19 cellular contexts compared by ENCODE assay signal in genomic region chr6:112846711-112847110, GRCh38.
DNase-seq lines count a peak whose midpoint lies in the region; ATAC-seq and TF ChIP-seq lines count a peak whose summit lies in the region.
"Had no signal": no experiment of that assay in that cellular context is flagged by ENCODE, and none has a peak within 500 bp of the region (broad histone marks: within the 10 kb centered on the region; RNA-seq: fewer than 3 reads in every experiment).

No MANE protein-coding gene starts in this region.

- in situ Hi-C loops in mammary epithelial cell (cut with MboI; ENCODE audit: low sequenced_read_pairs in 2 of 2): no loop called here

- H3K27me3 ChIP-seq in mammary epithelial cell (ENCODE audit: insufficient read depth, low read length): no peaks in the 10 kb centered on the region
- no peaks in the 10 kb centered on the region for H3K27me3 ChIP-seq in smooth muscle cell (ENCODE audit: low read depth)
- no peaks in the 10 kb centered on the region for H3K27me3 ChIP-seq in osteoblast (ENCODE audit: insufficient read depth, low read length)
- H3K27me3 ChIP-seq: BLaER1 had no signal

- no peaks in the 10 kb centered on the region for H3K27me3 Mint-ChIP-seq in MCF 10A (ENCODE audit: insufficient read depth, unreplicated experiment)
- H3K27me3 Mint-ChIP-seq: CD4-positive, alpha-beta memory T cell had no signal

- H3K9me3 ChIP-seq in mammary epithelial cell (replicated peaks; ENCODE audit: insufficient read depth, low read length) (no peaks in the 10 kb centered on the region), smooth muscle cell (replicated peaks; ENCODE audit: low read depth) (no peaks in the 10 kb centered on the region), osteoblast (ENCODE audit: low read depth, low read length) (no peaks in the 10 kb centered on the region)
- H3K9me3 ChIP-seq: BLaER1 had no signal

- no peaks in the 10 kb centered on the region for H3K4me1 Mint-ChIP-seq in MCF 10A (ENCODE audit: insufficient read depth, unreplicated experiment)
- H3K4me1 Mint-ChIP-seq: CD4-positive, alpha-beta memory T cell had no signal

- H3K4me3 Mint-ChIP-seq in MCF 10A (ENCODE audit: unreplicated experiment): no peak overlapping the region
- H3K4me3 Mint-ChIP-seq: CD4-positive, alpha-beta memory T cell; IgD-negative memory B cell had no signal

- POLR2A ChIA-PET in MCF 10A (lab: Yijun Ruan, JAX): no interaction called here

- H3K27ac ChIP-seq in mammary epithelial cell (ENCODE audit: insufficient read depth, low read depth, low read length): no peak overlapping the region
- peak overlapping the region; percentile 9 for H3K27ac ChIP-seq in smooth muscle cell (ENCODE audit: low read depth)
- H3K27ac ChIP-seq in osteoblast (ENCODE audit: low read depth, low read length): no peak overlapping the region
- H3K27ac ChIP-seq: BLaER1 had no signal

- no peaks in the 10 kb centered on the region for H3F3A ChIP-seq in smooth muscle cell (ENCODE audit: low read depth)

- no peak overlapping the region for H3K27ac Mint-ChIP-seq in MCF 10A (ENCODE audit: low read depth, unreplicated experiment)
- H3K27ac Mint-ChIP-seq: CD4-positive, alpha-beta memory T cell; IgD-negative memory B cell had no signal

- H2AFZ ChIP-seq in mammary epithelial cell (ENCODE audit: low read depth, low read length) (peak overlapping the region; percentile 31), smooth muscle cell (ENCODE audit: low read depth) (peak overlapping the region; percentile 36), osteoblast (ENCODE audit: low read length) (no peak overlapping the region)

- 65% methylated on average over 4 of the region's 4 CpGs for WGBS in mammary epithelial cell (ENCODE audit: low coverage, missing lambda C conversion rate)
- WGBS in smooth muscle cell (ENCODE audit: low lambda C conversion rate): 35% methylated on average over 4 of the region's 4 CpGs

- H3K9ac ChIP-seq in mammary epithelial cell (ENCODE audit: insufficient read depth, low read length) (no peak overlapping the region), smooth muscle cell (ENCODE audit: low read depth) (no peak overlapping the region)
- H3K9ac ChIP-seq: BLaER1 had no signal

- CTCF ChIA-PET in mammary epithelial cell (lab: Charles Lee; ENCODE audit: low non-redundant PET) (no interaction called here), MCF 10A (lab: Yijun Ruan, JAX) (interaction anchor here (0.6 kb wide), 1 partner anchor 964 kb away, joined by 3 read pairs; no protein-coding TSS in a partner anchor)

- TF ChIP-seq CTCF in mammary epithelial cell (conservative IDR thresholded peaks at IDR 0.05 in 1 of 2, IDR thresholded peaks at IDR 0.05 in 1 of 2; ENCODE audit: extremely low read depth in 1 of 2, insufficient read depth in 1 of 2, low read depth in 1 of 2, low read length in 2 of 2): no peak
- TF ChIP-seq CTCF in MCF 10A (IDR thresholded peaks at IDR 0.05; ENCODE audit: unreplicated experiment): no peak
- TF ChIP-seq CTCF in choroid plexus epithelial cell (conservative IDR thresholded peaks at IDR 0.05; ENCODE audit: low read depth, low read length): no peak
- no peak for TF ChIP-seq CTCF in smooth muscle cell (IDR thresholded peaks at IDR 0.05; ENCODE audit: borderline replicate concordance, insufficient read depth, poor library complexity, severe bottlenecking)
- TF ChIP-seq CTCF in osteoblast (IDR thresholded peaks at IDR 0.05; ENCODE audit: extremely low read depth, low read depth, low read length): no peak

- BruUV-seq in mammary epithelial cell (replicated peaks; lab: Mats Ljungman, UMichigan) (no TSS peak), MCF 10A (replicated peaks; lab: Mats Ljungman, UMichigan) (no TSS peak)

- H4K20me1 ChIP-seq in mammary epithelial cell (ENCODE audit: insufficient read depth, low read length) (no peaks in the 10 kb centered on the region), smooth muscle cell (ENCODE audit: low read depth) (no peaks in the 10 kb centered on the region), osteoblast (ENCODE audit: insufficient read depth, low read length) (no peaks in the 10 kb centered on the region)
- H4K20me1 ChIP-seq: BLaER1 had no signal

- ATAC-seq in sciatic nerve: no peak
- ATAC-seq in HG02678 (IDR thresholded peaks at IDR 0.05; ENCODE audit: unreplicated experiment): no peak

- DNase-seq in mammary epithelial cell (no peak), MCF 10A (ENCODE audit: unreplicated experiment) (no peak), choroid plexus epithelial cell (ENCODE audit: low read depth) (peak; percentile 33), myocyte (ENCODE audit: low read depth) (peak; percentile 63), smooth muscle cell (lab: John Stamatoyannopoulos, UW; ENCODE audit: unreplicated experiment) (no peak), sciatic nerve (ENCODE audit: low spot score) (no peak), osteoblast (ENCODE audit: insufficient read length, low spot score, missing footprints) (no peak)
- DNase-seq: CD4-positive, alpha-beta memory T cell; DMS53; EL; Karpas-422; NCI-H1092 treated with DMSO at 0.1 percent for 48 hours; NCI-H146; NCI-H2029 treated with DMSO at 0.1 percent for 48 hours; NCI-H2171; NCI-H526 had no signal

- no peaks in the 10 kb centered on the region for H3K36me3 Mint-ChIP-seq in MCF 10A (ENCODE audit: insufficient read depth, unreplicated experiment)
- H3K36me3 Mint-ChIP-seq: CD4-positive, alpha-beta memory T cell; IgD-negative memory B cell had no signal

- no peaks in the 10 kb centered on the region for H3K9me3 Mint-ChIP-seq in MCF 10A (ENCODE audit: unreplicated experiment)

- intact Hi-C loops in mammary epithelial cell (cut with micrococcal nuclease): no loop called here
- intact Hi-C loops in MCF 10A (cut with micrococcal nuclease): no loop called here
- intact Hi-C loops in sciatic nerve (cut with DNase I): no loop called here

- H3K36me3 ChIP-seq in mammary epithelial cell (ENCODE audit: insufficient read depth, low read length): no peaks in the 10 kb centered on the region
- no peaks in the 10 kb centered on the region for H3K36me3 ChIP-seq in smooth muscle cell (ENCODE audit: low read depth)
- no peaks in the 10 kb centered on the region for H3K36me3 ChIP-seq in osteoblast (ENCODE audit: insufficient read depth, low read length)
- H3K36me3 ChIP-seq: BLaER1 had no signal

- H3K79me2 ChIP-seq in mammary epithelial cell (ENCODE audit: insufficient read depth, low read length): no peaks in the 10 kb centered on the region
- H3K79me2 ChIP-seq in smooth muscle cell (ENCODE audit: low read depth): no peaks in the 10 kb centered on the region
- no peaks in the 10 kb centered on the region for H3K79me2 ChIP-seq in osteoblast (ENCODE audit: insufficient read depth, low read length)

- no peak overlapping the region for H3K4me2 ChIP-seq in mammary epithelial cell (ENCODE audit: insufficient read depth, low read depth, low read length)
- H3K4me2 ChIP-seq in smooth muscle cell: peak overlapping the region; percentile 33
- no peak overlapping the region for H3K4me2 ChIP-seq in osteoblast (ENCODE audit: insufficient read depth, low read length)
- H3K4me2 ChIP-seq: BLaER1 had no signal

- H3K4me3 ChIP-seq in mammary epithelial cell (replicated peaks in 1 of 3; ENCODE audit: insufficient read depth in 1 of 3, low read depth in 2 of 3, low read length in 3 of 3) (no peak overlapping the region), choroid plexus epithelial cell (ENCODE audit: low read depth, low read length) (no peak overlapping the region), smooth muscle cell (no peak overlapping the region), osteoblast (ENCODE audit: insufficient read depth, low read length) (no peak overlapping the region)
- H3K4me3 ChIP-seq: BLaER1 had no signal

- dilution Hi-C loops in mammary epithelial cell (cut with HindIII; ENCODE audit: low sequenced_read_pairs): no loop called here

- H3K4me1 ChIP-seq in mammary epithelial cell (ENCODE audit: insufficient read depth, low read length) (no peaks in the 10 kb centered on the region), smooth muscle cell (ENCODE audit: low read depth) (no peaks in the 10 kb centered on the region), osteoblast (ENCODE audit: insufficient read depth, low read length) (no peaks in the 10 kb centered on the region)
- H3K4me1 ChIP-seq: BLaER1 had no signal

Comparison
In these comparisons a context has a peak if more than half of its experiments do, and no peak if none do; other contexts are left out.
1. DNase-seq: peak in choroid plexus epithelial cell (single experiment) and myocyte (single experiment); none in mammary epithelial cell (single experiment), MCF 10A (single experiment), smooth muscle cell (single experiment), sciatic nerve (single experiment) and osteoblast (single experiment).